11 cellular contexts compared by ENCODE assay signal in the genomic region with DNA sequence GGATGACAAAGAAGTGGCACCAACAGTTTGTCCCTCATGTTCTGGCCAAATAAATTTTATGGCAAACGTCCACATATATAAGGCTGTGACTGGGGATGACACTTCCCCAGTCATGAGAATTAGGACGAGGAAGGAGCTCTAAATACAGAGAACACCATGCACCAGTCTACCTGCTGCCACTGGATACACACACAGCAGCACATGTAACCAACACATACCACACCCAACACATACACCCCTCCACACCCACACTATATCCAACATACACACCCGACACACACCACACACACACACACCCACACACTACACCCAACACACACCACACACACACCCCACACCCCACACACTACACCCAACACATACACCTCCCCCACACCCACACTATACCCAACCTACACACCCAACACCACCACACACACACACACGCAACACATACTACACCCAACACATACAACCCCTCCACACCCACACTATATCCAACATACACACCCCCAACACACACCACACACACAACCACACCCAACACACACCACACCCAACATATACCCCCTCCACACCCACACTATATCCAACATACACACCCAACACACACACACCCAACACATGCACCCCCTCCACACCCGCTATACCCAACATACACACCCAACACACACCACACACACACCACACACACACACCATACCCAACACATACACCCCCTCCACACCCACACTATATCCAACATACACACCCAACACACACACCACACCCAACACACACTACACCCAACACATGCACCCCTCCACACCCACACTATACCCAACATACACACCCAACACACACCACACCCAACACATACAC.
DNase-seq lines count a peak whose midpoint lies in the region; ATAC-seq and TF ChIP-seq lines count a peak whose summit lies in the region.
"Had no signal": no experiment of that assay in that cellular context is flagged by ENCODE, and none has a peak within 500 bp of the region (broad histone marks: within the 10 kb centered on the region; RNA-seq: fewer than 3 reads in every experiment).

No MANE protein-coding gene starts in this region.

- H3K4me1 Mint-ChIP-seq in dendritic cell treated with granulocyte-macrophage colony-stimulating factor and Interleukin-4, amounts not matched to agents 40 ng/mL and 50 ng/mL, for 4 days (ENCODE audit: low read depth): peaks cover 53% of the 10 kb centered on the region

- H3K27me3 ChIP-seq in psoas muscle (ENCODE audit: insufficient read depth in 3 of 3, low read length in 2 of 3): no peaks in the 10 kb centered on the region

- no peak overlapping the region for H3K4me3 ChIP-seq in psoas muscle

- no peak for DNase-seq in psoas muscle
- no peak for DNase-seq in activated effector memory CD4-positive, alpha-beta T cell treated with Interleukin-2 at 50 U/mL for 16 hours
- DNase-seq in SW 1271 (lab: John Stamatoyannopoulos, UW): no peak
- DNase-seq in middle frontal gyrus (ENCODE audit: extremely low spot score, low spot score): no peak
- no peak for DNase-seq in RWPE1 (ENCODE audit: low spot score)
- DNase-seq: NCI-H2171 treated with DMSO at 0.1 percent for 48 hours had no signal

- H3K36me3 Mint-ChIP-seq in dendritic cell treated with granulocyte-macrophage colony-stimulating factor and Interleukin-4, amounts not matched to agents 40 ng/mL and 50 ng/mL, for 4 days (ENCODE audit: low read depth): peaks cover 52% of the 10 kb centered on the region

- POLR2A ChIA-PET in RWPE1 (lab: Yijun Ruan, JAX; ENCODE audit: low non-redundant PET): no interaction called here

- no peaks in the 10 kb centered on the region for H3K27me3 Mint-ChIP-seq in dendritic cell treated with granulocyte-macrophage colony-stimulating factor and Interleukin-4, amounts not matched to agents 40 ng/mL and 50 ng/mL, for 4 days
- H3K27me3 Mint-ChIP-seq: activated naive CD8-positive, alpha-beta T cell had no signal

- H3K36me3 ChIP-seq in psoas muscle (ENCODE audit: insufficient read depth in 1 of 2, low read depth in 1 of 2): peaks cover 0 to 13% of the 10 kb centered on the region in 2 donors

- H3K4me1 ChIP-seq in psoas muscle: peaks cover 43% of the 10 kb centered on the region

- H3K9me3 Mint-ChIP-seq in dendritic cell treated with granulocyte-macrophage colony-stimulating factor and Interleukin-4, amounts not matched to agents 40 ng/mL and 50 ng/mL, for 4 days: no peaks in the 10 kb centered on the region

- intact Hi-C loops in dendritic cell treated with granulocyte-macrophage colony-stimulating factor and Interleukin-4, amounts not matched to agents 40 ng/mL and 50 ng/mL, for 4 days (cut with micrococcal nuclease): loop anchor here (2.0 kb wide), 1 partner anchor 15 kb away; no protein-coding TSS in a partner anchor
- intact Hi-C loops in psoas muscle (cut with DNase I): no loop called here

- H3K27ac ChIP-seq in psoas muscle (peak overlapping the region; percentile 48), RWPE1 (no peak overlapping the region; the same call in 1 of the 2 replicates)

- peak overlapping the region; percentile 64 for H3K27ac Mint-ChIP-seq in dendritic cell treated with granulocyte-macrophage colony-stimulating factor and Interleukin-4, amounts not matched to agents 40 ng/mL and 50 ng/mL, for 4 days
- H3K27ac Mint-ChIP-seq: activated naive CD8-positive, alpha-beta T cell had no signal

- WGBS in psoas muscle, 3 donors: 62 to 68% (median 62%) methylated on average over 5 of the region's 5 CpGs

- H3K9me3 ChIP-seq in psoas muscle: no peaks in the 10 kb centered on the region

- CTCF ChIA-PET in RWPE1 (lab: Yijun Ruan, JAX): no interaction called here

- no peak overlapping the region for H3K4me3 Mint-ChIP-seq in dendritic cell treated with granulocyte-macrophage colony-stimulating factor and Interleukin-4, amounts not matched to agents 40 ng/mL and 50 ng/mL, for 4 days
- H3K4me3 Mint-ChIP-seq: activated naive CD8-positive, alpha-beta T cell had no signal

- peak; percentile 24 for ATAC-seq in GM19351 (IDR thresholded peaks at IDR 0.05; ENCODE audit: unreplicated experiment)
- peak; percentile 24 for ATAC-seq in HG02943 (IDR thresholded peaks at IDR 0.05; ENCODE audit: low read depth, unreplicated experiment)
- ATAC-seq in psoas muscle: peak; percentile 64 to 87 (median 76)
- ATAC-seq: esophagus mucosa had no signal

- TF ChIP-seq CTCF in psoas muscle (IDR thresholded peaks at IDR 0.05): no peak
- TF ChIP-seq CTCF in RWPE1 (conservative IDR thresholded peaks at IDR 0.05; ENCODE audit: low read depth): no peak

Comparison
In these comparisons a context has a peak if more than half of its experiments do, and no peak if none do; other contexts are left out.
1. ATAC-seq: peak in every context shown above with its lines; median percentile 76 in psoas muscle; 24 in GM19351; 24 in HG02943.